Comparison of ENCODE assay signal across 22 cellular contexts in genomic region chr2:146893500-146894041, GRCh38.
"Had no signal": no experiment of that assay in that cellular context is flagged by ENCODE, and none has a peak within 500 bp of the region (broad histone marks: within the 10 kb centered on the region; RNA-seq: fewer than 3 reads in every experiment).

No MANE protein-coding gene starts in this region.

- H3K9ac ChIP-seq: neural progenitor cell had no signal

- DNase-seq: activated CD4-positive, alpha-beta T cell treated with anti-CD3 and anti-CD28 coated beads, Interleukin-2, amount 10 ng/mL, durations not matched to agents 7 days and 5 days; activated CD8-positive, alpha-beta T cell treated with anti-CD3 and anti-CD28 coated beads, Interleukin-2, amount 10 ng/mL, durations not matched to agents 7 days and 5 days; activated naive CD4-positive, alpha-beta T cell treated with Interleukin-2 at 50 U/mL for 16 hours; activated naive CD8-positive, alpha-beta T cell treated with anti-CD3 and anti-CD28 coated beads, Interleukin-2, amount 10 ng/mL, durations not matched to agents 7 days and 5 days; activated T-cell treated with anti-CD3 and anti-CD28 coated beads, Interleukin-2, amount 50 U/mL, for 24 hours; anterior cingulate cortex; brain microvascular endothelial cell; dermis blood vessel endothelial cell; effector memory CD4-positive, alpha-beta T cell; gastrocnemius medialis; kidney glomerular epithelial cell; mesendoderm; naive thymus-derived CD4-positive, alpha-beta T cell; spleen; stimulated activated CD4-positive, alpha-beta T cell treated with anti-CD3 and anti-CD28 coated beads, Interleukin-4, amount 100 ng/mL, for 4 hours; upper lobe of right lung had no signal

- H3K4me1 ChIP-seq: gastrocnemius medialis, neural progenitor cell, spleen, upper lobe of right lung had no signal

- H3K4me3 ChIP-seq: gastrocnemius medialis, neural progenitor cell, spleen, upper lobe of right lung had no signal

- H3K36me3 ChIP-seq: brain microvascular endothelial cell, gastrocnemius medialis, neural progenitor cell, spleen, upper lobe of right lung had no signal

- H2AFZ ChIP-seq: neural progenitor cell had no signal

- H3K4me1 Mint-ChIP-seq: activated CD4-positive, alpha-beta T cell treated with anti-CD3 and anti-CD28 coated beads, Interleukin-2, amount 10 ng/mL, durations not matched to agents 7 days and 5 days; activated naive CD8-positive, alpha-beta T cell treated with anti-CD3 and anti-CD28 coated beads, Interleukin-2, amount 10 ng/mL, durations not matched to agents 7 days and 5 days; naive thymus-derived CD4-positive, alpha-beta T cell; neural progenitor cell; stimulated activated memory B cell treated with anti-CD40 and anti-IgM and Interleukin-4, amounts not matched to agents 10 μg/mL and 1 μg/mL and 100 μg/mL, for 72 hours had no signal

- H3K27ac Mint-ChIP-seq: activated CD4-positive, alpha-beta T cell treated with anti-CD3 and anti-CD28 coated beads, Interleukin-2, amount 10 ng/mL, durations not matched to agents 7 days and 5 days; activated CD8-positive, alpha-beta T cell treated with anti-CD3 and anti-CD28 coated beads, Interleukin-2, amount 10 ng/mL, durations not matched to agents 7 days and 5 days; activated naive CD8-positive, alpha-beta T cell treated with anti-CD3 and anti-CD28 coated beads, Interleukin-2, amount 10 ng/mL, durations not matched to agents 7 days and 5 days; activated T-cell treated with anti-CD3 and anti-CD28 coated beads, Interleukin-2, amount 50 U/mL, for 24 hours; activated T-helper 2 cell treated with anti-CD3 and anti-CD28 coated beads, Interferon-gamma antibody, Interleukin-2, Interleukin-4, amounts not matched to agents 10 μg/mL and 5 μg/mL and 100 μg/mL, durations not matched to agents 14 hours and 24 hours and 36 hours; naive thymus-derived CD4-positive, alpha-beta T cell; neural progenitor cell; stimulated activated memory B cell treated with anti-CD40 and anti-IgM and Interleukin-4, amounts not matched to agents 10 μg/mL and 1 μg/mL and 100 μg/mL, for 72 hours; T-helper 1 cell treated with Interleukin-12 subunit alpha and Interleukin-12 subunit beta and Interleukin-4 antibody, amounts not matched to agents 30 μg/mL and 1 μg/mL, for 36 hours had no signal

- H3K27me3 Mint-ChIP-seq: activated CD4-positive, alpha-beta T cell treated with anti-CD3 and anti-CD28 coated beads, Interleukin-2, amount 10 ng/mL, durations not matched to agents 7 days and 5 days; activated naive CD8-positive, alpha-beta T cell treated with anti-CD3 and anti-CD28 coated beads, Interleukin-2, amount 10 ng/mL, durations not matched to agents 7 days and 5 days; stimulated activated memory B cell treated with anti-CD40 and anti-IgM and Interleukin-4, amounts not matched to agents 10 μg/mL and 1 μg/mL and 100 μg/mL, for 72 hours had no signal

- H3K9me3 ChIP-seq: gastrocnemius medialis, spleen, upper lobe of right lung had no signal

- ATAC-seq: activated CD4-positive, CD25-positive, alpha-beta regulatory T cell treated with anti-CD3 and anti-CD28 coated beads, Interleukin-2, amount 50 U/mL, for 24 hours; activated CD8-positive, alpha-beta T cell treated with anti-CD3 and anti-CD28 coated beads, Interleukin-2, amount 10 ng/mL, durations not matched to agents 7 days and 5 days; gastrocnemius medialis; naive thymus-derived CD4-positive, alpha-beta T cell; sciatic nerve; stimulated activated memory B cell treated with anti-CD40 and anti-IgM and Interleukin-4, amounts not matched to agents 10 μg/mL and 1 μg/mL and 100 μg/mL, for 72 hours; upper lobe of right lung had no signal

- H3K36me3 Mint-ChIP-seq: activated naive CD8-positive, alpha-beta T cell treated with anti-CD3 and anti-CD28 coated beads, Interleukin-2, amount 10 ng/mL, durations not matched to agents 7 days and 5 days; naive thymus-derived CD4-positive, alpha-beta T cell; neural progenitor cell; stimulated activated memory B cell treated with anti-CD40 and anti-IgM and Interleukin-4, amounts not matched to agents 10 μg/mL and 1 μg/mL and 100 μg/mL, for 72 hours had no signal

- H3K4me3 Mint-ChIP-seq: activated CD4-positive, alpha-beta T cell treated with anti-CD3 and anti-CD28 coated beads, Interleukin-2, amount 10 ng/mL, durations not matched to agents 7 days and 5 days; activated CD8-positive, alpha-beta T cell treated with anti-CD3 and anti-CD28 coated beads, Interleukin-2, amount 10 ng/mL, durations not matched to agents 7 days and 5 days; activated naive CD8-positive, alpha-beta T cell treated with anti-CD3 and anti-CD28 coated beads, Interleukin-2, amount 10 ng/mL, durations not matched to agents 7 days and 5 days; activated T-cell treated with anti-CD3 and anti-CD28 coated beads, Interleukin-2, amount 50 U/mL, for 24 hours; naive thymus-derived CD4-positive, alpha-beta T cell; neural progenitor cell; stimulated activated memory B cell treated with anti-CD40 and anti-IgM and Interleukin-4, amounts not matched to agents 10 μg/mL and 1 μg/mL and 100 μg/mL, for 72 hours; T-helper 1 cell treated with Interleukin-12 subunit alpha and Interleukin-12 subunit beta and Interleukin-4 antibody, amounts not matched to agents 30 μg/mL and 1 μg/mL, for 36 hours had no signal

- H3K27me3 ChIP-seq: brain microvascular endothelial cell, gastrocnemius medialis, neural progenitor cell, spleen, upper lobe of right lung had no signal

- H3K27ac ChIP-seq: brain microvascular endothelial cell, gastrocnemius medialis, neural progenitor cell, spleen, upper lobe of right lung had no signal

- H3K4me2 ChIP-seq: neural progenitor cell had no signal

- H3K9me3 Mint-ChIP-seq: activated CD4-positive, alpha-beta T cell treated with anti-CD3 and anti-CD28 coated beads, Interleukin-2, amount 10 ng/mL, durations not matched to agents 7 days and 5 days; activated naive CD8-positive, alpha-beta T cell treated with anti-CD3 and anti-CD28 coated beads, Interleukin-2, amount 10 ng/mL, durations not matched to agents 7 days and 5 days; activated T-cell treated with anti-CD3 and anti-CD28 coated beads, Interleukin-2, amount 50 U/mL, for 24 hours; activated T-helper 2 cell treated with anti-CD3 and anti-CD28 coated beads, Interferon-gamma antibody, Interleukin-2, Interleukin-4, amounts not matched to agents 10 μg/mL and 5 μg/mL and 100 μg/mL, durations not matched to agents 14 hours and 24 hours and 36 hours; neural progenitor cell; stimulated activated memory B cell treated with anti-CD40 and anti-IgM and Interleukin-4, amounts not matched to agents 10 μg/mL and 1 μg/mL and 100 μg/mL, for 72 hours; T-helper 1 cell treated with Interleukin-12 subunit alpha and Interleukin-12 subunit beta and Interleukin-4 antibody, amounts not matched to agents 30 μg/mL and 1 μg/mL, for 36 hours had no signal
